ENCODE assay signal across 8 cellular contexts in genomic region chr10:136465-136762, GRCh38. TPM values are rescaled to one million over a fixed set of nuclear protein-coding genes. Genes with fewer than 3 reads are reported as not detected.
DNase-seq lines count a peak whose midpoint lies in the region; ATAC-seq, FAIRE-seq and TF ChIP-seq lines count a peak whose summit lies in the region.

No MANE protein-coding gene starts in this region.

- intact Hi-C loops in OCI-LY7 (cut with micrococcal nuclease; ENCODE audit: unreplicated experiment) (no loop called here), pancreas (cut with DNase I) (no loop called here)

- TF ChIP-seq EP300 in A549 (IDR thresholded peaks at IDR 0.05) = no peak

- peak; percentile 41 to 71; a peak in 5 of 6 replicates for ATAC-seq in A549
- ATAC-seq in GM21381 (IDR thresholded peaks at IDR 0.05; ENCODE audit: unreplicated experiment) = peak; percentile 1
- peak; percentile 22 for ATAC-seq in esophagus mucosa
- ATAC-seq in pancreas = peak in 1 of 4 donors; percentile 24
- no peak for ATAC-seq in GM21825 (IDR thresholded peaks at IDR 0.05; ENCODE audit: unreplicated experiment)
- ATAC-seq in GM21423 (IDR thresholded peaks at IDR 0.05; ENCODE audit: unreplicated experiment) = no peak

- H3K4me2 ChIP-seq in A549 (peak overlapping the region; percentile 95), OCI-LY7 (ENCODE audit: low read length) (peak overlapping the region; percentile 51)

- H3K9me2 ChIP-seq in OCI-LY7 (ENCODE audit: insufficient read depth, low read length) = no peaks in the 10 kb centered on the region

- no peaks in the 10 kb centered on the region for H3K79me2 ChIP-seq in OCI-LY7 (ENCODE audit: insufficient read depth, low read depth, low read length)

- no peaks in the 10 kb centered on the region for H3K9me3 ChIP-seq in A549
- no peaks in the 10 kb centered on the region for H3K9me3 ChIP-seq in OCI-LY7 (ENCODE audit: low read length)
- no peaks in the 10 kb centered on the region for H3K9me3 ChIP-seq in pancreas

- peak overlapping the region; percentile 95 to 99 for H3K27ac ChIP-seq in A549
- no peak overlapping the region for H3K27ac ChIP-seq in OCI-LY7 (ENCODE audit: low read depth, low read length, poor library complexity, severe bottlenecking)
- peak overlapping the region; percentile 84 to 96 (median 94) for H3K27ac ChIP-seq in pancreas

- H3K4me1 ChIP-seq in A549 = peaks cover 39% of the 10 kb centered on the region
- H3K4me1 ChIP-seq in OCI-LY7 (ENCODE audit: insufficient read depth, low read length, poor library complexity, severe bottlenecking) = no peaks in the 10 kb centered on the region
- H3K4me1 ChIP-seq in pancreas = peaks cover 9 to 40% (median 14%) of the 10 kb centered on the region in 3 donors

- peaks cover 12% of the 10 kb centered on the region for H4K20me1 ChIP-seq in OCI-LY7 (ENCODE audit: insufficient read depth, low read length)

- FAIRE-seq in A549 (lab: Jason Lieb, UNC) (no peak), pancreas (lab: Jason Lieb, UNC) (no peak), H54 (lab: Jason Lieb, UNC) (no peak)

- 20% methylated on average over 8 of the region's 10 CpGs for WGBS in A549 (ENCODE audit: missing lambda C conversion rate)
- 4 to 5% methylated on average over 10 of the region's 10 CpGs for WGBS in pancreas, 2 donors

- TF ChIP-seq POLR2A in A549 (IDR thresholded peaks at IDR 0.05; ENCODE audit: low read length) (no peak), H54 (IDR thresholded peaks at IDR 0.05; ENCODE audit: low read depth, low read length) (no peak)

- H3K4me3 ChIP-seq in A549 = peak overlapping the region; percentile 68
- peak overlapping the region; percentile 65 for H3K4me3 ChIP-seq in OCI-LY7 (ENCODE audit: low read depth, low read length, poor library complexity, severe bottlenecking)
- H3K4me3 ChIP-seq in pancreas = peak overlapping the region; percentile 64 to 84 (median 74)

- no peaks in the 10 kb centered on the region for H3K27me3 ChIP-seq in pancreas

- TF ChIP-seq CTCF in A549 (IDR thresholded peaks at IDR 0.05) (no peak), OCI-LY7 (conservative IDR thresholded peaks at IDR 0.05; ENCODE audit: low read length) (no peak), pancreas (IDR thresholded peaks at IDR 0.05) (no peak)

- no TSS peak for BruUV-seq in OCI-LY7 (replicated peaks; lab: Mats Ljungman, UMichigan)

- H3K36me3 ChIP-seq in OCI-LY7 (ENCODE audit: insufficient read depth, low read length) (no peaks in the 10 kb centered on the region), pancreas (no peaks in the 10 kb centered on the region)

- DNase-seq in A549 (ENCODE audit: low read depth in 1 of 2, low spot score in 1 of 2) (no peak), OCI-LY7 (ENCODE audit: low spot score) (no peak), pancreas (no peak), H54 (ENCODE audit: insufficient read length, low spot score) (no peak)

- H2AFZ ChIP-seq in OCI-LY7 (ENCODE audit: low read length) = peak overlapping the region; percentile 27; the same call in 1 of the 2 replicates

- CTCF ChIA-PET in A549 (lab: Yijun Ruan, JAX) (interaction anchor here (0.6 to 1.4 kb wide), 3 partner anchors 28 to 63 kb away, joined by 3 to 4 read pairs (median 4); no protein-coding TSS in a partner anchor), OCI-LY7 (lab: Charles Lee; ENCODE audit: unreplicated experiment) (no interaction called here)

- TF ChIP-seq RAD21 in A549 (conservative IDR thresholded peaks at IDR 0.05 in 1 of 2, IDR thresholded peaks at IDR 0.05 in 1 of 2) = no peak

- POLR2A ChIA-PET in A549 (lab: Yijun Ruan, JAX) = interaction anchor here (0.6 to 1.1 kb wide), 3 partner anchors 32 to 192 kb away, joined by 3 read pairs; no protein-coding TSS in a partner anchor
- POLR2A ChIA-PET in OCI-LY7 (lab: Charles Lee) = no interaction called here

TF ChIP-seq in A549, 52 proteins besides CTCF, POLR2A, EP300 and RAD21:
- TF ChIP-seq HOXB13 (CRISPR knock-in tag; IDR thresholded peaks at IDR 0.05; ENCODE audit: low read depth) (no peak), RNF2 (IDR thresholded peaks at IDR 0.05; ENCODE audit: borderline replicate concordance, low read depth) (no peak), ATOH8 (CRISPR knock-in tag; IDR thresholded peaks at IDR 0.05; ENCODE audit: low read depth) (no peak), MAZ (IDR thresholded peaks at IDR 0.05; ENCODE audit: borderline replicate concordance, low read depth, low read length) (no peak), NR3C1 (IDR thresholded peaks at IDR 0.05) (no peak), MYC (IDR thresholded peaks at IDR 0.05; ENCODE audit: borderline replicate concordance, low read length) (no peak), EHMT2 (IDR thresholded peaks at IDR 0.05; ENCODE audit: low read depth) (no peak), ELK1 (IDR thresholded peaks at IDR 0.05; ENCODE audit: low read depth, low read length) (no peak), ZSCAN20 (CRISPR knock-in tag; IDR thresholded peaks at IDR 0.05) (no peak), HES2 (IDR thresholded peaks at IDR 0.05) (no peak), ZC3H11A (IDR thresholded peaks at IDR 0.05) (no peak), RARB (CRISPR knock-in tag; IDR thresholded peaks at IDR 0.05) (no peak), HOXB5 (CRISPR knock-in tag; IDR thresholded peaks at IDR 0.05) (no peak), RCOR1 (IDR thresholded peaks at IDR 0.05; ENCODE audit: low read depth, low read length) (no peak), KDM5A (IDR thresholded peaks at IDR 0.05) (no peak), CBX2 (IDR thresholded peaks at IDR 0.05; ENCODE audit: borderline replicate concordance, low read depth) (no peak)
- TF ChIP-seq, protein P1, sequence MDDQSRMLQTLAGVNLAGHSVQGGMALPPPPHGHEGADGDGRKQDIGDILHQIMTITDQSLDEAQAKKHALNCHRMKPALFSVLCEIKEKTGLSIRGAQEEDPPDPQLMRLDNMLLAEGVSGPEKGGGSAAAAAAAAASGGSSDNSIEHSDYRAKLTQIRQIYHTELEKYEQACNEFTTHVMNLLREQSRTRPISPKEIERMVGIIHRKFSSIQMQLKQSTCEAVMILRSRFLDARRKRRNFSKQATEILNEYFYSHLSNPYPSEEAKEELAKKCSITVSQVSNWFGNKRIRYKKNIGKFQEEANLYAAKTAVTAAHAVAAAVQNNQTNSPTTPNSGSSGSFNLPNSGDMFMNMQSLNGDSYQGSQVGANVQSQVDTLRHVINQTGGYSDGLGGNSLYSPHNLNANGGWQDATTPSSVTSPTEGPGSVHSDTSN (IDR thresholded peaks at IDR 0.05) = no peak

RNA-seq across cellular contexts. Expression of gene ZMYND11, which starts 1.2 kb away (rescaled TPM):
- polyA plus RNA-seq in A549 (2011; rRNA removed) = 77.1 and 99.7 TPM in 2 replicates
- polyA plus RNA-seq in A549 (2012; cell fraction: cytosol; rRNA removed) = 22.7 and 23.3 TPM in 2 replicates
- polyA plus RNA-seq in A549 (2012; cell fraction: nucleus; rRNA removed) = 9.8 and 12.1 TPM in 2 replicates
- polyA plus RNA-seq in A549 (2017; fragmentation: RNase III; extraction: RNeasy Plus Mini Kit Qiagen cat#74134 plus additional on column Dnase treatment) = 47.5 to 49.6 TPM (median 47.7 TPM) in 3 replicates
- 29.6 and 32.5 TPM in 2 replicates for polyA minus RNA-seq in A549 (2011; rRNA and poly(A)+ RNA removed)
- 2.9 and 5.5 TPM in 2 replicates for total RNA-seq in OCI-LY7 (2014; rRNA removed; shearing (Covaris generic))
- total RNA-seq in OCI-LY7 (2022) = 2.3 and 4.0 TPM in 2 replicates
- 30.0 TPM for total RNA-seq in esophagus mucosa
- 10 to 100 TPM; 31.3 to 51.4 (median 39.9) TPM for total RNA-seq in pancreas
- 10 to 100 TPM; 20.5 to 34.1 TPM for polyA plus RNA-seq in pancreas

Comparison
In these comparisons a context has a peak if more than half of its experiments do, and no peak if none do; other contexts are left out.
1. ATAC-seq: peak in A549 (2 of 2), GM21381 (single experiment) and esophagus mucosa (single experiment); none in GM21825 (single experiment) and GM21423 (single experiment).
2. Peak in every context shown above with its lines, with median percentiles within 50 percentile points of each other: H3K4me3 ChIP-seq.